In genomic region chr7:55086413-55087201, GRCh38 we compare ENCODE assay signal across 9 cellular contexts.
A peak's percentile ranks its signal among the peaks of the same experiment; 100 is the strongest.
DNase-seq lines count a peak whose midpoint lies in the region; ATAC-seq, FAIRE-seq and TF ChIP-seq lines count a peak whose summit lies in the region.
"Had no signal": no experiment of that assay in that cellular context is flagged by ENCODE, and none has a peak within 500 bp of the region (broad histone marks: within the 10 kb centered on the region; RNA-seq: fewer than 3 reads in every experiment).

No MANE protein-coding gene starts in this region.

- H3K27ac ChIP-seq in PC-3 (ENCODE audit: low read length), result peak overlapping the region; percentile 99

- no peaks in the 10 kb centered on the region for H3K9me2 ChIP-seq in PC-3 (replicated peaks; ENCODE audit: low read length)

- peaks cover 10% of the 10 kb centered on the region for H3K36me3 ChIP-seq in PC-3 (ENCODE audit: low read depth, low read length)

- H3K27me3 ChIP-seq in PC-3 (ENCODE audit: low read length), result no peaks in the 10 kb centered on the region

- FAIRE-seq in endometrium (lab: Jason Lieb, UNC) (peak; percentile 43), D721Med (lab: Jason Lieb, UNC) (no peak)
- FAIRE-seq: H1 had no signal

- H3K4me1 ChIP-seq in PC-3 (ENCODE audit: insufficient read depth, low read length), result peaks cover 44% of the 10 kb centered on the region

- peak overlapping the region; percentile 86 for H3K4me2 ChIP-seq in PC-3 (ENCODE audit: low read length)

- no peak for TF ChIP-seq CTCF in PC-3 (conservative IDR thresholded peaks at IDR 0.05; ENCODE audit: low read depth, low read length)
- TF ChIP-seq CTCF in omental fat pad (IDR thresholded peaks at IDR 0.05), result no peak
- TF ChIP-seq CTCF in D721Med (IDR thresholded peaks at IDR 0.05; ENCODE audit: insufficient read depth, missing control alignments), result no peak

- H4K20me1 ChIP-seq in PC-3 (ENCODE audit: low read length), result no peaks in the 10 kb centered on the region

- DNase-seq in Right ventricle myocardium inferior (ENCODE audit: missing footprints) (no peak), cardiac septum (ENCODE audit: low spot score) (no peak), PC-3 (peak; percentile 78), omental fat pad (ENCODE audit: low spot score) (no peak), D721Med (ENCODE audit: insufficient read length, low spot score) (no peak), HuH-7 (ENCODE audit: low spot score) (no peak)

- H3K79me2 ChIP-seq in PC-3 (ENCODE audit: low read length), result peaks cover 89% of the 10 kb centered on the region

- TSS peak; percentile 49 for BruUV-seq in PC-3 (replicated peaks; lab: Mats Ljungman, UMichigan)

- peak overlapping the region; percentile 63 for H2AFZ ChIP-seq in PC-3 (ENCODE audit: low read length)

- intact Hi-C loops in Right ventricle myocardium inferior (cut with DNase I), result no loop called here
- intact Hi-C loops in cardiac septum (cut with DNase I), result loop anchor here (1.0 kb wide), 1 partner anchor 22 kb away; no protein-coding TSS in a partner anchor
- intact Hi-C loops in PC-3 (cut with micrococcal nuclease), result loop anchor here (1.0 to 5.0 kb wide), 5 partner anchors 23 to 244 kb away; no protein-coding TSS in a partner anchor

- H3F3A ChIP-seq in PC-3 (ENCODE audit: low read length, unreplicated experiment), result peaks cover 4% of the 10 kb centered on the region

- peak overlapping the region; percentile 85 for H3K9ac ChIP-seq in PC-3 (ENCODE audit: low read length)

- CTCF ChIA-PET in PC-3 (lab: Charles Lee), result interaction anchor here (0.6 to 2.0 kb wide), 10 partner anchors 10 to 290 kb away, joined by 3 to 13 read pairs (median 4); no protein-coding TSS in a partner anchor

- ATAC-seq in Right ventricle myocardium inferior (peak; percentile 19), HG02642 (IDR thresholded peaks at IDR 0.05; ENCODE audit: poor library complexity, unreplicated experiment) (peak; percentile 84), PC-3 (peak; percentile 84), omental fat pad (ENCODE audit: low FRiP score) (peak; percentile 64)

- H3K4me3 ChIP-seq in PC-3 (ENCODE audit: low read length), result peak overlapping the region; percentile 63

- H3K9me3 ChIP-seq in PC-3 (ENCODE audit: low read length), result no peaks in the 10 kb centered on the region

- POLR2A ChIA-PET in PC-3 (lab: Charles Lee; ENCODE audit: unreplicated experiment), result interaction anchor here (0.5 to 1.1 kb wide), 8 partner anchors 10 to 327 kb away, joined by 4 to 11 read pairs (median 6); no protein-coding TSS in a partner anchor

Comparison
In these comparisons a context has a peak if more than half of its experiments do, and no peak if none do; other contexts are left out.
1. ATAC-seq: peak in every context shown above with its lines; median percentile 84 in HG02642; 84 in PC-3; 64 in omental fat pad; 19 in Right ventricle myocardium inferior.